Comparison of ENCODE assay signal across 14 cellular contexts in genomic region chr4:148069086-148070010, GRCh38.
"Had no signal": no experiment of that assay in that cellular context is flagged by ENCODE, and none has a peak within 500 bp of the region (broad histone marks: within the 10 kb centered on the region; RNA-seq: fewer than 3 reads in every experiment).

No MANE protein-coding gene starts in this region.

- H3K4me3 Mint-ChIP-seq: immature natural killer cell; natural killer cell treated with Interleukin-12 subunit alpha and Interleukin-12 subunit beta and Interleukin-15 and Interleukin-18, amount 100 ng/mL, for 72 hours had no signal

- H3K4me1 ChIP-seq: adrenal gland had no signal

- H3K4me3 ChIP-seq: adrenal gland, body of pancreas, thyroid gland, vagina had no signal

- ATAC-seq: body of pancreas; natural killer cell treated with Interleukin-12 subunit alpha and Interleukin-12 subunit beta and Interleukin-15 and Interleukin-18, amount 100 ng/mL, for 72 hours had no signal

- H3K27ac ChIP-seq: adrenal gland, body of pancreas, vagina had no signal

- DNase-seq: activated CD4-positive, alpha-beta T cell treated with anti-CD3 and anti-CD28 coated beads for 4 hours; activated naive CD4-positive, alpha-beta T cell treated with anti-CD3 and anti-CD28 coated beads, Interleukin-2, amount 50 U/mL, for 16 hours; activated T-cell treated with anti-CD3 and anti-CD28 coated beads for 4 hours; body of pancreas; cerebellar nuclear complex; dermis blood vessel endothelial cell; immature natural killer cell; stimulated activated CD4-positive, alpha-beta T cell treated with anti-CD3 and anti-CD28 coated beads, Interleukin-15, amount 100 ng/mL, for 24 hours; stimulated activated CD4-positive, alpha-beta T cell treated with anti-CD3 and anti-CD28 coated beads, Interleukin-4, amount 100 ng/mL, for 4 hours had no signal

- H3K27ac Mint-ChIP-seq: activated T-helper 2 cell treated with anti-CD3 and anti-CD28 coated beads, Interferon-gamma antibody, Interleukin-2, Interleukin-4, amounts not matched to agents 10 μg/mL and 5 μg/mL and 100 μg/mL, durations not matched to agents 14 hours and 24 hours and 36 hours; natural killer cell treated with Interleukin-12 subunit alpha and Interleukin-12 subunit beta and Interleukin-15 and Interleukin-18, amount 100 ng/mL, for 72 hours had no signal

- H3K4me1 Mint-ChIP-seq: immature natural killer cell had no signal

- H3K27me3 ChIP-seq: adrenal gland, body of pancreas, thyroid gland, vagina had no signal

- H3K9me3 ChIP-seq: adrenal gland, body of pancreas, thyroid gland, vagina had no signal
